Comparison of ENCODE assay signal across 8 cellular contexts in the genomic region with DNA sequence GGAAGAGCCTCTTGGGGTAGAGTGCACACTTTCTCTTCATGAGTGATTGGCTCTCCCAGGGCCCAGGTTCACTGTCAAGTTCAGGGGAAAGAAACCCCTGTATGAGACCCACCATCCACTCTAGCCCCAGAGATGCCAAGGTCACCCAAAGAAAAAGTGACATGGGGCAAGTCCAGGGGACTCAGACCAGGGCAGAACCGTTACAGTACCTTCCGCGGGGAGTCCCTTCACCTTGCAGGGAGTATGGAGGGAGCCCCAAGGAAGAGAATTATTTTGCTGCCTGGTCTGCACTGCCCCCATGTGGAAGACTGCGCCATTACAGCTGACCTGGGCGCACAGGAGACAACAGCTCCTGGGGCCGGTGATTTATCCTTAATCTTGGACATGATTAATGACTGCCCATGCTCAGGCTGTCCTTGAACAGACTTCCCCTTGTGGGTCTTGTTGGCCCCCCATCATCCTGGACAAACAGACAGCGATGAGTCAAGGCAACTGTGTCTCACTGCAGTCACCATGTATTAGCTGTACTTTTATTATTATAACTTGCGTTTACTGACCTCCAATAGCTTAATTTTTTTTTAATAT. TPM values are rescaled to one million over a fixed set of nuclear protein-coding genes. Genes with fewer than 3 reads are reported as not detected.
A peak's percentile ranks its signal among the peaks of the same experiment; 100 is the strongest.
DNase-seq lines count a peak whose midpoint lies in the region; ATAC-seq and TF ChIP-seq lines count a peak whose summit lies in the region.

No MANE protein-coding gene starts in this region.

- TF ChIP-seq POLR2A in erythroblast (IDR thresholded peaks at IDR 0.05; ENCODE audit: low read length) (no peak), GM18505 (IDR thresholded peaks at IDR 0.05; ENCODE audit: borderline replicate concordance, extremely low read depth, insufficient read depth, insufficient read length) (no peak)

- no peak overlapping the region for H3K27ac ChIP-seq in substantia nigra (ENCODE audit: low read depth, low read length, poor library complexity, severe bottlenecking)

- no peaks in the 10 kb centered on the region for H3K9me3 Mint-ChIP-seq in natural killer cell treated with Interleukin-12 subunit alpha and Interleukin-12 subunit beta and Interleukin-15 and Interleukin-18, amount 100 ng/mL, for 72 hours

- ATAC-seq in GM21423 (IDR thresholded peaks at IDR 0.05; ENCODE audit: unreplicated experiment) (peak; percentile 76), GM18505 (IDR thresholded peaks at IDR 0.05; ENCODE audit: unreplicated experiment) (no peak)
- peak; percentile 67 to 69 for ATAC-seq in natural killer cell treated with Interleukin-12 subunit alpha and Interleukin-12 subunit beta and Interleukin-15 and Interleukin-18, amount 100 ng/mL, for 72 hours

- no peaks in the 10 kb centered on the region for H3K27me3 Mint-ChIP-seq in natural killer cell treated with Interleukin-12 subunit alpha and Interleukin-12 subunit beta and Interleukin-15 and Interleukin-18, amount 100 ng/mL, for 72 hours

- H3K4me3 Mint-ChIP-seq in natural killer cell treated with Interleukin-12 subunit alpha and Interleukin-12 subunit beta and Interleukin-15 and Interleukin-18, amount 100 ng/mL, for 72 hours = no peak overlapping the region

- no peaks in the 10 kb centered on the region for H3K4me1 Mint-ChIP-seq in natural killer cell treated with Interleukin-12 subunit alpha and Interleukin-12 subunit beta and Interleukin-15 and Interleukin-18, amount 100 ng/mL, for 72 hours (ENCODE audit: low read depth in 2 of 2)

- DNase-seq in C1 segment of cervical spinal cord (lab: John Stamatoyannopoulos, UW) (peak in 11 of 14 donors; percentile 9 to 69 (median 43)), NCI-H69 (lab: John Stamatoyannopoulos, UW) (peak; percentile 36), activated T-cell treated with anti-CD3 and anti-CD28 coated beads for 24 hours (ENCODE audit: low read depth) (peak; percentile 41), erythroblast (lab: John Stamatoyannopoulos, UW) (peak; percentile 59 to 79), substantia nigra (lab: John Stamatoyannopoulos, UW) (peak in 30 of 49 donors; percentile 9 to 76 (median 46))
- DNase-seq in natural killer cell treated with Interleukin-12 subunit alpha and Interleukin-12 subunit beta and Interleukin-15 and Interleukin-18, amount 100 ng/mL, for 72 hours (ENCODE audit: low spot score) = no peak

- H3K36me3 Mint-ChIP-seq in natural killer cell treated with Interleukin-12 subunit alpha and Interleukin-12 subunit beta and Interleukin-15 and Interleukin-18, amount 100 ng/mL, for 72 hours = no peaks in the 10 kb centered on the region

- no peak overlapping the region for H3K27ac Mint-ChIP-seq in natural killer cell treated with Interleukin-12 subunit alpha and Interleukin-12 subunit beta and Interleukin-15 and Interleukin-18, amount 100 ng/mL, for 72 hours

RNA-seq across cellular contexts. Expression of gene VAC14, which starts 29.9 kb away (rescaled TPM):
- 10 to 100 TPM; 33.6 to 50.9 TPM for total RNA-seq in natural killer cell treated with Interleukin-12 subunit alpha and Interleukin-12 subunit beta and Interleukin-15 and Interleukin-18, amount 100 ng/mL, for 72 hours
